20 cellular contexts compared by ENCODE assay signal in genomic region chr6:52909531-52909930, GRCh38. TPM values are rescaled to one million over a fixed set of nuclear protein-coding genes. Genes with fewer than 3 reads are reported as not detected.
"Had no signal": no experiment of that assay in that cellular context is flagged by ENCODE, and none has a peak within 500 bp of the region (broad histone marks: within the 10 kb centered on the region; RNA-seq: fewer than 3 reads in every experiment).

Gene GSTA3, minus strand, starts transcription at chr6:52909698. Its CDS starts 3,864 bp downstream, at chr6:52905834.

- FAIRE-seq: endometrium, kidney, urothelium cell line had no signal

- H3K4me1 ChIP-seq: colonic mucosa, thyroid gland had no signal

- H3K27me3 ChIP-seq: colonic mucosa, hepatocyte, thyroid gland had no signal

- H3K36me3 ChIP-seq: colonic mucosa, thyroid gland had no signal

- H3K4me2 ChIP-seq: hepatocyte had no signal

- H3K9me3 ChIP-seq: colonic mucosa, thyroid gland had no signal

- H3K79me2 ChIP-seq: hepatocyte had no signal

- H3K27ac ChIP-seq: colonic mucosa, hepatocyte, thyroid gland had no signal

- H3K4me3 ChIP-seq: colonic mucosa, hepatocyte, thyroid gland had no signal

- DNase-seq: activated B cell treated with CpG ODN at 0.5 μM for 24 hours; activated CD4-positive, alpha-beta T cell treated with anti-CD3 and anti-CD28 coated beads for 48 hours; activated CD8-positive, alpha-beta T cell treated with anti-CD3 and anti-CD28 coated beads for 36 hours; activated effector memory CD4-positive, alpha-beta T cell treated with Interleukin-2 at 50 U/mL for 16 hours; activated T-cell treated with anti-CD3 and anti-CD28 coated beads, Interleukin-2, amount 50 U/mL, for 4 hours; central memory CD4-positive, alpha-beta T cell; colonic mucosa; kidney; left ventricle myocardium superior; nephron progenitor cell; stimulated activated CD4-positive, alpha-beta T cell treated with anti-CD3 and anti-CD28 coated beads, Interleukin-12 subunit alpha, Interleukin-12 subunit beta, amount 100 ng/mL, for 4 hours; stimulated activated CD4-positive, alpha-beta T cell treated with anti-CD3 and anti-CD28 coated beads, Interleukin-2, amount 100 ng/mL, for 24 hours; T-helper 2 cell; thyroid gland had no signal

RNA-seq across cellular contexts. Expression of gene GSTA3, which starts in this region (rescaled TPM):
- total RNA-seq: activated B cell treated with CpG ODN at 0.5 μM for 24 hours; activated CD8-positive, alpha-beta T cell treated with anti-CD3 and anti-CD28 coated beads for 36 hours; activated T-cell treated with anti-CD3 and anti-CD28 coated beads, Interleukin-2, amount 50 U/mL, for 4 hours; colonic mucosa; glomerular endothelial cell; hepatocyte; kidney; left ventricle myocardium superior; mesenteric fat pad; omental fat pad; thyroid gland had no signal
- polyA plus RNA-seq: hepatocyte had no signal
